29 cellular contexts compared by ENCODE assay signal in the genomic region with DNA sequence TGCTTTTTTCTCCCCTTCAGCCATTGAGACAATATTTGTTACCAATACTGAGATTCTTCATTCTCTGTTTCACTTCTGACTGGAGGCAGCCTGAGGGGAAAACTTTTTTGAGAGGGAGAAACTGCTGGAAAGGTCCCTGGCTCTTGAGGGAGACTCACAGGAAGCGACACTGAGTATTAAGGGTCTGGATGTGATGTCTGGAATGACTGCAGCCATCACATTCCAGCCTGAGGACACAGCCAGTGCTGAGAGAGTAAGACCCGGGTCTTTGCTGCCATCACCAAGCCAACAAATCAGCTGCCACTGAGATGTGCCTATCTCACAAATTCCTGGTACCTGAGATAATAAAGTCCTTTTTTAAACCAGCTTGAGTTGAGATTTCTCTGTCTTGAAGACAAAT.
"Had no signal": no experiment of that assay in that cellular context is flagged by ENCODE, and none has a peak within 500 bp of the region (broad histone marks: within the 10 kb centered on the region; RNA-seq: fewer than 3 reads in every experiment).

No MANE protein-coding gene starts in this region.

- H3K4me1 ChIP-seq: body of pancreas, esophagus muscularis mucosa, foreskin keratinocyte, gastrocnemius medialis, heart left ventricle had no signal

- H3K4me3 ChIP-seq: body of pancreas, esophagus muscularis mucosa, gastrocnemius medialis, heart left ventricle had no signal

- DNase-seq: activated CD4-positive, alpha-beta memory T cell treated with anti-CD3 and anti-CD28 coated beads, Interleukin-2, amount 10 ng/mL, durations not matched to agents 7 days and 5 days; activated CD4-positive, alpha-beta T cell treated with anti-CD3 and anti-CD28 coated beads for 1 hour; activated CD4-positive, alpha-beta T cell treated with anti-CD3 and anti-CD28 coated beads for 4 hours; activated CD4-positive, alpha-beta T cell treated with anti-CD3 and anti-CD28 coated beads, Interleukin-2, amount 10 ng/mL, durations not matched to agents 7 days and 5 days; activated CD4-positive, alpha-beta T cell treated with anti-CD3 and anti-CD28 coated beads, Interleukin-2, amount 50 U/mL, for 4 hours; activated CD8-positive, alpha-beta memory T cell treated with anti-CD3 and anti-CD28 coated beads, Interleukin-2, amount 50 U/mL, for 48 hours; activated gamma-delta T cell; activated naive CD4-positive, alpha-beta T cell; activated naive CD4-positive, alpha-beta T cell treated with anti-CD3 and anti-CD28 coated beads, Interleukin-2, amount 10 ng/mL, durations not matched to agents 7 days and 5 days; activated T-cell treated with anti-CD3 and anti-CD28 coated beads for 4 hours; activated T-cell treated with anti-CD3 and anti-CD28 coated beads, Interleukin-2, amount 50 U/mL, for 24 hours; activated T-cell treated with anti-CD3 and anti-CD28 coated beads, Interleukin-2, amount 50 U/mL, for 72 hours; amygdala; aorta; body of pancreas; caudate nucleus; cortex of kidney; dermis blood vessel endothelial cell; effector CD4-positive, alpha-beta T cell; effector memory CD8-positive, alpha-beta T cell; erythroblast; foreskin keratinocyte; gastrocnemius medialis; glutamatergic neuron; heart left ventricle; T-helper 1 cell; T-helper 17 cell had no signal

- H3K36me3 Mint-ChIP-seq: activated naive CD4-positive, alpha-beta T cell treated with anti-CD3 and anti-CD28 coated beads, Interleukin-2, amount 10 ng/mL, durations not matched to agents 7 days and 5 days had no signal

- H3K27ac Mint-ChIP-seq: activated CD4-positive, alpha-beta memory T cell treated with anti-CD3 and anti-CD28 coated beads, Interleukin-2, amount 10 ng/mL, durations not matched to agents 7 days and 5 days; activated CD4-positive, alpha-beta T cell treated with anti-CD3 and anti-CD28 coated beads, Interleukin-2, amount 10 ng/mL, durations not matched to agents 7 days and 5 days; activated naive CD4-positive, alpha-beta T cell treated with anti-CD3 and anti-CD28 coated beads, Interleukin-2, amount 10 ng/mL, durations not matched to agents 7 days and 5 days; activated naive CD4-positive, alpha-beta T cell treated with anti-CD3 and anti-CD28 coated beads, Interleukin-2, amount 50 U/mL, for 72 hours; activated T-cell treated with anti-CD3 and anti-CD28 coated beads, Interleukin-2, amount 50 U/mL, for 24 hours; activated T-cell treated with anti-CD3 and anti-CD28 coated beads, Interleukin-2, amount 50 U/mL, for 72 hours; effector memory CD8-positive, alpha-beta T cell; T-helper 17 cell had no signal

- H3K4me1 Mint-ChIP-seq: activated CD4-positive, alpha-beta memory T cell treated with anti-CD3 and anti-CD28 coated beads, Interleukin-2, amount 10 ng/mL, durations not matched to agents 7 days and 5 days; activated CD4-positive, alpha-beta T cell treated with anti-CD3 and anti-CD28 coated beads, Interleukin-2, amount 10 ng/mL, durations not matched to agents 7 days and 5 days; activated naive CD4-positive, alpha-beta T cell treated with anti-CD3 and anti-CD28 coated beads, Interleukin-2, amount 10 ng/mL, durations not matched to agents 7 days and 5 days; T-helper 17 cell had no signal

- H3K9me3 Mint-ChIP-seq: effector memory CD8-positive, alpha-beta T cell had no signal

- H3K27me3 ChIP-seq: body of pancreas, esophagus muscularis mucosa, foreskin keratinocyte, gastrocnemius medialis, heart left ventricle had no signal

- ATAC-seq: activated naive CD4-positive, alpha-beta T cell treated with anti-CD3 and anti-CD28 coated beads, Interleukin-2, amount 50 U/mL, for 72 hours; activated T-cell treated with anti-CD3 and anti-CD28 coated beads, Interleukin-2, amount 50 U/mL, for 72 hours; body of pancreas; effector memory CD8-positive, alpha-beta T cell; foreskin keratinocyte; gastrocnemius medialis; heart left ventricle; T-helper 17 cell had no signal

- H3K4me3 Mint-ChIP-seq: activated CD4-positive, alpha-beta memory T cell treated with anti-CD3 and anti-CD28 coated beads, Interleukin-2, amount 10 ng/mL, durations not matched to agents 7 days and 5 days; activated CD4-positive, alpha-beta T cell treated with anti-CD3 and anti-CD28 coated beads, Interleukin-2, amount 10 ng/mL, durations not matched to agents 7 days and 5 days; activated naive CD4-positive, alpha-beta T cell treated with anti-CD3 and anti-CD28 coated beads, Interleukin-2, amount 10 ng/mL, durations not matched to agents 7 days and 5 days; activated T-cell treated with anti-CD3 and anti-CD28 coated beads, Interleukin-2, amount 50 U/mL, for 24 hours; activated T-cell treated with anti-CD3 and anti-CD28 coated beads, Interleukin-2, amount 50 U/mL, for 72 hours; effector memory CD8-positive, alpha-beta T cell; T-helper 17 cell had no signal

- H3K27ac ChIP-seq: body of pancreas, esophagus muscularis mucosa, foreskin keratinocyte, gastrocnemius medialis, heart left ventricle had no signal

- H3K27me3 Mint-ChIP-seq: activated CD4-positive, alpha-beta memory T cell treated with anti-CD3 and anti-CD28 coated beads, Interleukin-2, amount 10 ng/mL, durations not matched to agents 7 days and 5 days; activated CD4-positive, alpha-beta T cell treated with anti-CD3 and anti-CD28 coated beads, Interleukin-2, amount 10 ng/mL, durations not matched to agents 7 days and 5 days; activated naive CD4-positive, alpha-beta T cell treated with anti-CD3 and anti-CD28 coated beads, Interleukin-2, amount 10 ng/mL, durations not matched to agents 7 days and 5 days; T-helper 17 cell had no signal

- H3K36me3 ChIP-seq: esophagus muscularis mucosa, gastrocnemius medialis, heart left ventricle had no signal
